9 cellular contexts compared by ENCODE assay signal in genomic region chrX:72349190-72349589, GRCh38. TPM values are rescaled to one million over a fixed set of nuclear protein-coding genes. Genes with fewer than 3 reads are reported as not detected.
A peak's percentile ranks its signal among the peaks of the same experiment; 100 is the strongest.
DNase-seq lines count a peak whose midpoint lies in the region; ATAC-seq lines count a peak whose summit lies in the region.
"Had no signal": no experiment of that assay in that cellular context is flagged by ENCODE, and none has a peak within 500 bp of the region (broad histone marks: within the 10 kb centered on the region; RNA-seq: fewer than 3 reads in every experiment).

No MANE protein-coding gene starts in this region.

- H3K4me1 Mint-ChIP-seq in activated T-helper 2 cell treated with anti-CD3 and anti-CD28 coated beads, Interferon-gamma antibody, Interleukin-2, Interleukin-4, amounts not matched to agents 10 μg/mL and 5 μg/mL and 100 μg/mL, durations not matched to agents 14 hours and 24 hours and 36 hours (ENCODE audit: low read depth) = peaks cover 24% of the 10 kb centered on the region

- DNase-seq in activated T-helper 2 cell treated with anti-CD3 and anti-CD28 coated beads, Interferon-gamma antibody, Interleukin-2, Interleukin-4, amounts not matched to agents 10 μg/mL and 5 μg/mL and 100 μg/mL, durations not matched to agents 14 hours and 24 hours and 36 hours (ENCODE audit: low spot score) = no peak
- DNase-seq in 8988T = no peak
- DNase-seq in NCI-H774 (lab: John Stamatoyannopoulos, UW) = no peak
- no peak for DNase-seq in cerebellar nuclear complex (lab: John Stamatoyannopoulos, UW)
- DNase-seq: activated effector memory CD4-positive, alpha-beta T cell treated with anti-CD3 and anti-CD28 coated beads, Interleukin-2, amount 50 U/mL, for 16 hours; NCI-H2029 had no signal

- H3K36me3 Mint-ChIP-seq in activated T-helper 2 cell treated with anti-CD3 and anti-CD28 coated beads, Interferon-gamma antibody, Interleukin-2, Interleukin-4, amounts not matched to agents 10 μg/mL and 5 μg/mL and 100 μg/mL, durations not matched to agents 14 hours and 24 hours and 36 hours (ENCODE audit: low read depth) = peaks cover 20% of the 10 kb centered on the region

- ATAC-seq in GM18520 (IDR thresholded peaks at IDR 0.05; ENCODE audit: unreplicated experiment) (peak; percentile 98), GM19455 (IDR thresholded peaks at IDR 0.05; ENCODE audit: unreplicated experiment) (peak; percentile 99), HG03039 (IDR thresholded peaks at IDR 0.05; ENCODE audit: unreplicated experiment) (peak; percentile 97)

- H3K27ac Mint-ChIP-seq in activated T-helper 2 cell treated with anti-CD3 and anti-CD28 coated beads, Interferon-gamma antibody, Interleukin-2, Interleukin-4, amounts not matched to agents 10 μg/mL and 5 μg/mL and 100 μg/mL, durations not matched to agents 14 hours and 24 hours and 36 hours = peak overlapping the region; percentile 87

- intact Hi-C loops in activated T-helper 2 cell treated with anti-CD3 and anti-CD28 coated beads, Interferon-gamma antibody, Interleukin-2, Interleukin-4, amounts not matched to agents 10 μg/mL and 5 μg/mL and 100 μg/mL, durations not matched to agents 14 hours and 24 hours and 36 hours (cut with micrococcal nuclease) = no loop called here

- H3K9me3 Mint-ChIP-seq in activated T-helper 2 cell treated with anti-CD3 and anti-CD28 coated beads, Interferon-gamma antibody, Interleukin-2, Interleukin-4, amounts not matched to agents 10 μg/mL and 5 μg/mL and 100 μg/mL, durations not matched to agents 14 hours and 24 hours and 36 hours = no peaks in the 10 kb centered on the region

- H3K27me3 Mint-ChIP-seq in activated T-helper 2 cell treated with anti-CD3 and anti-CD28 coated beads, Interferon-gamma antibody, Interleukin-2, Interleukin-4, amounts not matched to agents 10 μg/mL and 5 μg/mL and 100 μg/mL, durations not matched to agents 14 hours and 24 hours and 36 hours (ENCODE audit: low read depth) = no peaks in the 10 kb centered on the region

- peak overlapping the region; percentile 43 for H3K4me3 Mint-ChIP-seq in activated T-helper 2 cell treated with anti-CD3 and anti-CD28 coated beads, Interferon-gamma antibody, Interleukin-2, Interleukin-4, amounts not matched to agents 10 μg/mL and 5 μg/mL and 100 μg/mL, durations not matched to agents 14 hours and 24 hours and 36 hours (ENCODE audit: low read depth)

RNA-seq across cellular contexts. Expression of gene CITED1, which starts 43.5 kb away (rescaled TPM):
- total RNA-seq in activated T-helper 2 cell treated with anti-CD3 and anti-CD28 coated beads, Interferon-gamma antibody, Interleukin-2, Interleukin-4, amounts not matched to agents 10 μg/mL and 5 μg/mL and 100 μg/mL, durations not matched to agents 14 hours and 24 hours and 36 hours = not detected in 2 replicates
